ENCODE assay signal across 15 cellular contexts in genomic region chr14:65052832-65053231, GRCh38.
"Had no signal": no experiment of that assay in that cellular context is flagged by ENCODE, and none has a peak within 500 bp of the region (broad histone marks: within the 10 kb centered on the region; RNA-seq: fewer than 3 reads in every experiment).

No MANE protein-coding gene starts in this region.

- H3K27me3 ChIP-seq: dorsolateral prefrontal cortex, stomach had no signal

- H3K4me3 Mint-ChIP-seq: natural killer cell had no signal

- H3K36me3 ChIP-seq: prostate gland had no signal

- H3K36me3 Mint-ChIP-seq: natural killer cell had no signal

- H3K9me3 ChIP-seq: prostate gland, stomach, thoracic aorta had no signal

- DNase-seq: activated CD4-positive, alpha-beta T cell treated with anti-CD3 and anti-CD28 coated beads for 48 hours; activated gamma-delta T cell treated with Interleukin-2 at 50 U/mL for 16 hours; dorsolateral prefrontal cortex; hippocampal formation; natural killer cell; occipital lobe; stimulated activated CD4-positive, alpha-beta T cell treated with anti-CD3 and anti-CD28 coated beads, Interleukin-12 subunit alpha, Interleukin-12 subunit beta, amount 100 ng/mL, for 4 hours; T-helper 1 cell had no signal

- ATAC-seq: esophagus mucosa, natural killer cell, sciatic nerve had no signal

- H3K4me3 ChIP-seq: dorsolateral prefrontal cortex, lung, prostate gland, SK-N-MC, stomach, thoracic aorta had no signal

- H3K9me3 Mint-ChIP-seq: natural killer cell had no signal

- H3K4me1 ChIP-seq: prostate gland had no signal

- H3K27ac ChIP-seq: prostate gland, SK-N-MC, stomach, thoracic aorta had no signal
